In the genomic region with DNA sequence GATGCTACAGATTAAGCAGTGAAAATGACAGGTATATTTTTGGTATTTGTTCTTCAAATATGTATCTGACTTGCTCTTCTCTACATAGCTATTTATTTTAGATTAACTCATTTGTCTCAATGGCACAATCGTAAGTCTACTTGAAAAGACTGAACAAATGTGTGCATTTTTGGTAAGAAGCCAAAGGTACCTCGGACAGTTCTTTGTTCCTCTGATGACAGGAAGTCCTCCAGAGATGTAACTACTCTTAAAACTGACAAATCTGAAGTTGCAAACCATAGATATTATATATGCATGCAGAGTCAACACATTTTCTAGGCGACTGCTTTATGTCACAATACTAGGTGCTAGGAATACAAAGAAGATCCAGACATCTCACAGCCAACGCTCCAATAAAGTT, we compare ENCODE assay signal across 32 cellular contexts.
"Had no signal": no experiment of that assay in that cellular context is flagged by ENCODE, and none has a peak within 500 bp of the region (broad histone marks: within the 10 kb centered on the region; RNA-seq: fewer than 3 reads in every experiment).

No MANE protein-coding gene starts in this region.

- H3K4me1 ChIP-seq: ascending aorta, colonic mucosa, esophagus squamous epithelium, gastrocnemius medialis, left ventricle myocardium inferior, uterus had no signal

- H3K4me3 ChIP-seq: ascending aorta, cardiac muscle cell, colonic mucosa, esophagus squamous epithelium, gastrocnemius medialis, left ventricle myocardium inferior, lung, mucosa of descending colon, smooth muscle cell, uterus had no signal

- H3K27me3 Mint-ChIP-seq: activated naive CD4-positive, alpha-beta T cell treated with anti-CD3 and anti-CD28 coated beads, Interleukin-2, amount 10 ng/mL, durations not matched to agents 7 days and 5 days; activated naive CD8-positive, alpha-beta T cell treated with anti-CD3 and anti-CD28 coated beads, Interleukin-2, amount 10 ng/mL, durations not matched to agents 7 days and 5 days; brain; natural killer cell treated with Interleukin-12 subunit alpha and Interleukin-12 subunit beta and Interleukin-15 and Interleukin-18, amount 100 ng/mL, for 72 hours; stimulated activated memory B cell treated with anti-CD40 and anti-IgM and Interleukin-4, amounts not matched to agents 10 μg/mL and 1 μg/mL and 100 μg/mL, for 72 hours; stimulated activated naive CD8-positive, alpha-beta T cell treated with anti-CD3 and anti-CD28 coated beads, Interleukin-15, amount 100 ng/mL, for 72 hours; type B pancreatic cell had no signal

- H3K27ac Mint-ChIP-seq: activated naive CD4-positive, alpha-beta T cell treated with anti-CD3 and anti-CD28 coated beads, Interleukin-2, amount 10 ng/mL, durations not matched to agents 7 days and 5 days; activated naive CD8-positive, alpha-beta T cell treated with anti-CD3 and anti-CD28 coated beads, Interleukin-2, amount 10 ng/mL, durations not matched to agents 7 days and 5 days; activated T-helper 1 cell treated with anti-CD3 and anti-CD28 coated beads, Interleukin-12 subunit alpha, Interleukin-12 subunit beta, Interleukin-2, Interleukin-4 antibody, amounts not matched to agents 30 ng/mL and 10 ng/mL and 1 ng/mL, durations not matched to agents 14 hours and 24 hours and 36 hours; natural killer cell treated with Interleukin-12 subunit alpha and Interleukin-12 subunit beta and Interleukin-15 and Interleukin-18, amount 100 ng/mL, for 72 hours; stimulated activated memory B cell treated with anti-CD40 and anti-IgM and Interleukin-4, amounts not matched to agents 10 μg/mL and 1 μg/mL and 100 μg/mL, for 72 hours; type B pancreatic cell had no signal

- DNase-seq: activated CD4-positive, alpha-beta T cell treated with anti-CD3 and anti-CD28 coated beads for 4 hours; activated CD4-positive, alpha-beta T cell treated with anti-CD3 and anti-CD28 coated beads, Interleukin-2, amount 50 U/mL, for 4 hours; activated CD8-positive, alpha-beta memory T cell treated with anti-CD3 and anti-CD28 coated beads for 24 hours; activated effector memory CD4-positive, alpha-beta T cell treated with anti-CD3 and anti-CD28 coated beads, Interleukin-2, amount 50 U/mL, for 16 hours; activated naive CD4-positive, alpha-beta T cell treated with anti-CD3 and anti-CD28 coated beads, Interleukin-2, amount 10 ng/mL, durations not matched to agents 7 days and 5 days; activated naive CD8-positive, alpha-beta T cell treated with anti-CD3 and anti-CD28 coated beads, Interleukin-2, amount 10 ng/mL, durations not matched to agents 7 days and 5 days; cerebellar nuclear complex; colonic mucosa; effector CD8-positive, alpha-beta T cell; esophagus squamous epithelium; gastrocnemius medialis; glutamatergic neuron; islet precursor cell; left ventricle myocardium inferior; mucosa of descending colon; stimulated activated CD4-positive, alpha-beta T cell treated with anti-CD3 and anti-CD28 coated beads, Interleukin-1b, Interleukin-23, amount 100 ng/mL, for 48 hours; stimulated activated CD4-positive, alpha-beta T cell treated with anti-CD3 and anti-CD28 coated beads, Interleukin-4, amount 100 ng/mL, for 4 hours; stimulated activated CD8-positive, alpha-beta memory T cell treated with anti-CD3 and anti-CD28 coated beads, Interleukin-4, amount 100 ng/mL, for 48 hours; stimulated activated naive CD8-positive, alpha-beta T cell treated with anti-CD3 and anti-CD28 coated beads, Interleukin-15, amount 100 ng/mL, for 72 hours; substantia nigra; uterus had no signal

- H3K9me3 ChIP-seq: ascending aorta, colonic mucosa, esophagus squamous epithelium, gastrocnemius medialis, left ventricle myocardium inferior, mucosa of descending colon, uterus had no signal

- H3K4me2 ChIP-seq: smooth muscle cell had no signal

- H3K27me3 ChIP-seq: ascending aorta, cardiac muscle cell, colonic mucosa, esophagus squamous epithelium, gastrocnemius medialis, uterus had no signal

- H3K9me3 Mint-ChIP-seq: activated naive CD4-positive, alpha-beta T cell treated with anti-CD3 and anti-CD28 coated beads, Interleukin-2, amount 10 ng/mL, durations not matched to agents 7 days and 5 days; activated naive CD8-positive, alpha-beta T cell treated with anti-CD3 and anti-CD28 coated beads, Interleukin-2, amount 10 ng/mL, durations not matched to agents 7 days and 5 days; activated T-helper 1 cell treated with anti-CD3 and anti-CD28 coated beads, Interleukin-12 subunit alpha, Interleukin-12 subunit beta, Interleukin-2, Interleukin-4 antibody, amounts not matched to agents 30 ng/mL and 10 ng/mL and 1 ng/mL, durations not matched to agents 14 hours and 24 hours and 36 hours; brain; natural killer cell treated with Interleukin-12 subunit alpha and Interleukin-12 subunit beta and Interleukin-15 and Interleukin-18, amount 100 ng/mL, for 72 hours; stimulated activated memory B cell treated with anti-CD40 and anti-IgM and Interleukin-4, amounts not matched to agents 10 μg/mL and 1 μg/mL and 100 μg/mL, for 72 hours; stimulated activated naive CD8-positive, alpha-beta T cell treated with anti-CD3 and anti-CD28 coated beads, Interleukin-15, amount 100 ng/mL, for 72 hours; type B pancreatic cell had no signal

- H3K4me1 Mint-ChIP-seq: activated naive CD4-positive, alpha-beta T cell treated with anti-CD3 and anti-CD28 coated beads, Interleukin-2, amount 10 ng/mL, durations not matched to agents 7 days and 5 days; brain; stimulated activated naive CD8-positive, alpha-beta T cell treated with anti-CD3 and anti-CD28 coated beads, Interleukin-15, amount 100 ng/mL, for 72 hours had no signal

- H3K27ac ChIP-seq: ascending aorta, colonic mucosa, epithelial cell of prostate, esophagus squamous epithelium, gastrocnemius medialis, left ventricle myocardium inferior, uterus had no signal

- H3K36me3 ChIP-seq: uterus had no signal

- H3K4me3 Mint-ChIP-seq: activated naive CD4-positive, alpha-beta T cell treated with anti-CD3 and anti-CD28 coated beads, Interleukin-2, amount 10 ng/mL, durations not matched to agents 7 days and 5 days; activated naive CD8-positive, alpha-beta T cell treated with anti-CD3 and anti-CD28 coated beads, Interleukin-2, amount 10 ng/mL, durations not matched to agents 7 days and 5 days; activated T-helper 1 cell treated with anti-CD3 and anti-CD28 coated beads, Interleukin-12 subunit alpha, Interleukin-12 subunit beta, Interleukin-2, Interleukin-4 antibody, amounts not matched to agents 30 ng/mL and 10 ng/mL and 1 ng/mL, durations not matched to agents 14 hours and 24 hours and 36 hours; brain; natural killer cell treated with Interleukin-12 subunit alpha and Interleukin-12 subunit beta and Interleukin-15 and Interleukin-18, amount 100 ng/mL, for 72 hours; stimulated activated memory B cell treated with anti-CD40 and anti-IgM and Interleukin-4, amounts not matched to agents 10 μg/mL and 1 μg/mL and 100 μg/mL, for 72 hours; stimulated activated naive CD8-positive, alpha-beta T cell treated with anti-CD3 and anti-CD28 coated beads, Interleukin-15, amount 100 ng/mL, for 72 hours; type B pancreatic cell had no signal

- ATAC-seq: gastrocnemius medialis; mucosa of descending colon; natural killer cell treated with Interleukin-12 subunit alpha and Interleukin-12 subunit beta and Interleukin-15 and Interleukin-18, amount 100 ng/mL, for 72 hours; sciatic nerve; stimulated activated memory B cell treated with anti-CD40 and anti-IgM and Interleukin-4, amounts not matched to agents 10 μg/mL and 1 μg/mL and 100 μg/mL, for 72 hours; stimulated activated naive CD8-positive, alpha-beta T cell treated with anti-CD3 and anti-CD28 coated beads, Interleukin-15, amount 100 ng/mL, for 72 hours had no signal
